Comparison of ENCODE assay signal across 9 cellular contexts in the genomic region with DNA sequence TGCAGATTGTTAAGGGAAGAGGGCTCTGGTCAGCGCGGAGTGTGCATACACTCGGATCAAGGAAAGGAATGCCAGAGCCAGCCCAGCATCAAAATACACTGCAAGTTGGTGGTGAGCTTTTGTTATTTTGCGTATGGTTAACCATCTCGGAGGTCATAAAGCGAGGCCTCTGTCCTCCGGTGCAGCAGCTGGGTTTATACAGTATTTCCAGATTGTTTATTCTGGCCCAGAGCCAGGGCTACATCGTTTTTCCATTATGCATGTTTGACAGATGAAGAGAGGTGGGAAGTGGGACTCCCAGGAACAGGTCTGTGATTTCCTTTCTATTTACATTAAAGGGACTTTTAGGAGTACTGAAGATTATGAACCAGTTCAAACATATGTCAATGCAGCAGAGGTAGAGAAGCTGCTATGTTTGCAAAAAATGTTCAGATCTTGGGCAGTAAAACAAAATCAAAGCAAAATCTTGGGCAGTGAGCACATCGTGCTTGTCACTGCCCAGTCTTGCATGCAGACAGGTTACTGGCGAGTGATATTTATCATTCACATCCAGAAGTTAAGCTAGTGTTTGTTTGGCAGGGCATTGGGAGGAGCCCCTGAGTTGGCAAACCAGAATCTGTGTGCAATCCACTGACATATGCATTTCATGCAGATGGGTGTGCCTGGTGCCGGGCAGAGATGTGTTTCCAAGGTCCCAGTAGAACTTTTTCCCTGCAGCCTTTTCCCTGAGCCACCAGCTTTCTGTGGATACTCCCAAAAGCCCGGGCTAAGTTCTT.
DNase-seq lines count a peak whose midpoint lies in the region; ATAC-seq, FAIRE-seq and TF ChIP-seq lines count a peak whose summit lies in the region.
"Had no signal": no experiment of that assay in that cellular context is flagged by ENCODE, and none has a peak within 500 bp of the region (broad histone marks: within the 10 kb centered on the region; RNA-seq: fewer than 3 reads in every experiment).

No MANE protein-coding gene starts in this region.

- H3K4me3 ChIP-seq in A549: no peak overlapping the region; the same call in 2 of the 3 replicates
- H3K4me3 ChIP-seq in trophoblast cell (ENCODE audit: low read depth, low read length): no peak overlapping the region

- H4K8ac ChIP-seq in trophoblast cell (ENCODE audit: low read depth, low read length): no peak overlapping the region

- H3K4me1 ChIP-seq in A549: peaks cover 42% of the 10 kb centered on the region
- H3K4me1 ChIP-seq in trophoblast cell (ENCODE audit: control insufficient read depth in 1 of 2, insufficient read depth in 2 of 2, low read length in 2 of 2): peaks cover 12 to 20% of the 10 kb centered on the region in 2 experiments

- H3K23ac ChIP-seq in trophoblast cell (ENCODE audit: low read length): no peak overlapping the region

- no peak overlapping the region for H4K12ac ChIP-seq in trophoblast cell (ENCODE audit: low read depth, low read length)

- no peak overlapping the region for H4K91ac ChIP-seq in trophoblast cell (ENCODE audit: low read depth, low read length)

- H3K27ac ChIP-seq in A549 (peak overlapping the region; percentile 63 to 71; a peak in 5 of 6 replicates), trophoblast cell (ENCODE audit: low read depth, low read length) (no peak overlapping the region)

- H3K79me2 ChIP-seq in trophoblast cell (ENCODE audit: control insufficient read depth, insufficient read depth, low read length, poor library complexity): no peaks in the 10 kb centered on the region

- POLR2A ChIA-PET in A549 (lab: Yijun Ruan, JAX): interaction anchor here (1.4 kb wide), 1 partner anchor 29 kb away, joined by 6 read pairs; no protein-coding TSS in a partner anchor

- DNase-seq in A549 (ENCODE audit: low read depth in 1 of 2, low spot score in 1 of 2): peak in 1 of 2 experiments; percentile 49
- DNase-seq in HT-29 (ENCODE audit: low spot score): peak; percentile 71
- DNase-seq in RCC 7860 (ENCODE audit: low spot score): peak; percentile 46
- peak; percentile 25 for DNase-seq in fibroblast of peridontal ligament (ENCODE audit: extremely low read depth)
- DNase-seq in T-helper 9 cell: no peak
- no peak for DNase-seq in stimulated activated CD4-positive, alpha-beta T cell treated with anti-CD3 and anti-CD28 coated beads, Interleukin-1b, Interleukin-23, amount 100 ng/mL, for 48 hours
- DNase-seq in trophoblast cell: no peak
- DNase-seq: MV-4-11 had no signal

- CTCF ChIA-PET in A549 (lab: Yijun Ruan, JAX): interaction anchor here (1.2 kb wide), 1 partner anchor 14 kb away, joined by 5 read pairs; no protein-coding TSS in a partner anchor

- peak overlapping the region; percentile 64 for H3K4me2 ChIP-seq in A549
- no peak overlapping the region for H3K4me2 ChIP-seq in trophoblast cell (ENCODE audit: low read length)

- H3K14ac ChIP-seq in trophoblast cell (ENCODE audit: low read length): no peak overlapping the region

- H2AFZ ChIP-seq in trophoblast cell (ENCODE audit: insufficient read depth, low read length, poor library complexity): no peak overlapping the region

- ATAC-seq in A549 (peak; percentile 77 to 84), HG03280 (IDR thresholded peaks at IDR 0.05; ENCODE audit: unreplicated experiment) (no peak)

- H3K79me1 ChIP-seq in trophoblast cell (ENCODE audit: low read length): peaks cover 7% of the 10 kb centered on the region

- no peak overlapping the region for H2BK120ac ChIP-seq in trophoblast cell (ENCODE audit: insufficient read depth, low read length, poor library complexity)

- H3K4ac ChIP-seq in trophoblast cell (ENCODE audit: low read depth, low read length): no peak overlapping the region

- no peak for FAIRE-seq in A549 (lab: Jason Lieb, UNC)
- FAIRE-seq in RCC 7860 (lab: Jason Lieb, UNC): no peak

- no peaks in the 10 kb centered on the region for H3K36me3 ChIP-seq in trophoblast cell (ENCODE audit: control insufficient read depth in 1 of 2, insufficient read depth in 2 of 2, low read length in 2 of 2)

- no peak overlapping the region for H3K9ac ChIP-seq in trophoblast cell (ENCODE audit: low read length)

- no peak overlapping the region for H2BK5ac ChIP-seq in trophoblast cell (ENCODE audit: low read depth, low read length, poor library complexity)

- H2BK12ac ChIP-seq in trophoblast cell (ENCODE audit: low read length): no peak overlapping the region

- H3K18ac ChIP-seq in trophoblast cell (ENCODE audit: low read length): no peak overlapping the region

- no peak overlapping the region for H2AK5ac ChIP-seq in trophoblast cell (ENCODE audit: low read length)

- no peak for TF ChIP-seq RAD21 in A549 (conservative IDR thresholded peaks at IDR 0.05 in 1 of 2, IDR thresholded peaks at IDR 0.05 in 1 of 2)

- no peaks in the 10 kb centered on the region for H3K27me3 ChIP-seq in trophoblast cell (ENCODE audit: insufficient read depth, low read length)

- TF ChIP-seq CTCF in A549 (IDR thresholded peaks at IDR 0.05): no peak

- TF ChIP-seq EP300 in A549 (IDR thresholded peaks at IDR 0.05): no peak

- H3K9me3 ChIP-seq in A549: no peaks in the 10 kb centered on the region
- no peaks in the 10 kb centered on the region for H3K9me3 ChIP-seq in trophoblast cell (ENCODE audit: insufficient read depth, low read depth, low read length)

- WGBS in A549 (ENCODE audit: missing lambda C conversion rate): 15% methylated on average over 11 of the region's 12 CpGs
- WGBS in trophoblast cell (ENCODE audit: extremely low coverage, insufficient coverage, insufficient read length): no CpG with 5 or more reads among the region's 12 CpGs

- no peak for TF ChIP-seq POLR2A in A549 (IDR thresholded peaks at IDR 0.05; ENCODE audit: low read length)

TF ChIP-seq in A549, 52 proteins besides CTCF, POLR2A, EP300 and RAD21:
- TF ChIP-seq PBX3 (IDR thresholded peaks at IDR 0.05): no peak
- TF ChIP-seq RFX5 (IDR thresholded peaks at IDR 0.05): no peak
- no peak for TF ChIP-seq JUNB (IDR thresholded peaks at IDR 0.05)
- TF ChIP-seq HOXA7 (CRISPR knock-in tag; IDR thresholded peaks at IDR 0.05): no peak
- TF ChIP-seq, protein P1, sequence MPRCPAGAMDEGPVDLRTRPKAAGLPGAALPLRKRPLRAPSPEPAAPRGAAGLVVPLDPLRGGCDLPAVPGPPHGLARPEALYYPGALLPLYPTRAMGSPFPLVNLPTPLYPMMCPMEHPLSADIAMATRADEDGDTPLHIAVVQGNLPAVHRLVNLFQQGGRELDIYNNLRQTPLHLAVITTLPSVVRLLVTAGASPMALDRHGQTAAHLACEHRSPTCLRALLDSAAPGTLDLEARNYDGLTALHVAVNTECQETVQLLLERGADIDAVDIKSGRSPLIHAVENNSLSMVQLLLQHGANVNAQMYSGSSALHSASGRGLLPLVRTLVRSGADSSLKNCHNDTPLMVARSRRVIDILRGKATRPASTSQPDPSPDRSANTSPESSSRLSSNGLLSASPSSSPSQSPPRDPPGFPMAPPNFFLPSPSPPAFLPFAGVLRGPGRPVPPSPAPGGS (IDR thresholded peaks at IDR 0.05): no peak
- TF ChIP-seq SREBF2 (IDR thresholded peaks at IDR 0.05): no peak
- TF ChIP-seq MAFK (IDR thresholded peaks at IDR 0.05; ENCODE audit: partially characterized antibody): no peak
- TF ChIP-seq POLR2AphosphoS2 (conservative IDR thresholded peaks at IDR 0.05; ENCODE audit: low read length): no peak
- TF ChIP-seq, protein P2, sequence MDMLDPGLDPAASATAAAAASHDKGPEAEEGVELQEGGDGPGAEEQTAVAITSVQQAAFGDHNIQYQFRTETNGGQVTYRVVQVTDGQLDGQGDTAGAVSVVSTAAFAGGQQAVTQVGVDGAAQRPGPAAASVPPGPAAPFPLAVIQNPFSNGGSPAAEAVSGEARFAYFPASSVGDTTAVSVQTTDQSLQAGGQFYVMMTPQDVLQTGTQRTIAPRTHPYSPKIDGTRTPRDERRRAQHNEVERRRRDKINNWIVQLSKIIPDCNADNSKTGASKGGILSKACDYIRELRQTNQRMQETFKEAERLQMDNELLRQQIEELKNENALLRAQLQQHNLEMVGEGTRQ (IDR thresholded peaks at IDR 0.05): no peak
- TF ChIP-seq ATOH8 (CRISPR knock-in tag; IDR thresholded peaks at IDR 0.05; ENCODE audit: low read depth): no peak
- TF ChIP-seq MYC (IDR thresholded peaks at IDR 0.05; ENCODE audit: borderline replicate concordance, low read length): no peak
- TF ChIP-seq E2F6 (IDR thresholded peaks at IDR 0.05; ENCODE audit: borderline replicate concordance, low read depth): no peak
- TF ChIP-seq HOXB5 (CRISPR knock-in tag; IDR thresholded peaks at IDR 0.05): no peak
- TF ChIP-seq EHF (CRISPR knock-in tag; IDR thresholded peaks at IDR 0.05): no peak
- no peak for TF ChIP-seq CBX8 (IDR thresholded peaks at IDR 0.05)
- TF ChIP-seq CHD4 (IDR thresholded peaks at IDR 0.05; ENCODE audit: borderline replicate concordance): no peak
- no peak for TF ChIP-seq MAX (IDR thresholded peaks at IDR 0.05)
- TF ChIP-seq ZNF302 (CRISPR knock-in tag; IDR thresholded peaks at IDR 0.05): no peak
TF ChIP-seq in A549: peak in this region for 0.

Comparison
In these comparisons a context has a peak if more than half of its experiments do, and no peak if none do; other contexts are left out.
1. DNase-seq: peak in HT-29 (single experiment), RCC 7860 (single experiment) and fibroblast of peridontal ligament (single experiment); none in T-helper 9 cell (single experiment), stimulated activated CD4-positive, alpha-beta T cell treated with anti-CD3 and anti-CD28 coated beads, Interleukin-1b, Interleukin-23, amount 100 ng/mL, for 48 hours (single experiment) and trophoblast cell (0 of 2).